Comparison of ENCODE assay signal across 21 cellular contexts in the genomic region with DNA sequence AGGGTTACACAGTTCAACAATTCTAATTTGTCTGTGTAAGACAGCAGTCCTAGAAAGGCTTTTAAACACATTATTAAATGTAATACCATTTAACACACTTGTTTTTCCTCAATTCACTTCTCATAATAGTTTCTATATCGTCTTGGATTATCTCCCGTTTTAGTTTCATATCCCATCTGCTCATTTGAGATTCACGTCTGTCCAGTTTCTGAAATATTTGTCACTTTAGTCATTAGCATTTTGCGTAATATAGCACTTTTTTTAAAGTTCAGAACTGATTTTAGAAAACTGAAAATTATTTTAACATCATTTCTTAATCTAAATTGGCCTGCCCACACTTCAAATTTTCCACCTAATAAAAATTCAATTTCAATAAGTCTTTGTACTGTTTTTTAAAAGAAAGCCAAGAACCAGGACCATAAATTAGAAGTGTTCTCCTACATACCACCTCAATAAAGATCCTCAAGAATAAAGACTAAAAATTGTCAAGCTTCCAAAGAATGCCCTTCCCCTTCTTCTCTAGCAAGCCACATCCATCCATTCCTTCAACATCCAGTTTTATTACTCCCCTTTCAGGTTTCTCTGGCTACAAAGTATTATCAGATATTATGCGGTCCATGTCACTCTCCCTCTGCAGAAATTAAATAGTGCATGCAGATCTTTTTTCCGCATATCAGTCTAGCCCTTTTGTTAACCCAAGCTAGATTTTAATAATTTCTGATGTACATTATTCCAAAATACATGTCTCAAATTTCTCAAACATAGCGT. TPM values are rescaled to one million over a fixed set of nuclear protein-coding genes. Genes with fewer than 3 reads are reported as not detected.
DNase-seq lines count a peak whose midpoint lies in the region; ATAC-seq, FAIRE-seq and TF ChIP-seq lines count a peak whose summit lies in the region.
"Had no signal": no experiment of that assay in that cellular context is flagged by ENCODE, and none has a peak within 500 bp of the region (broad histone marks: within the 10 kb centered on the region; RNA-seq: fewer than 3 reads in every experiment).

No MANE protein-coding gene starts in this region.

- peaks cover 34 to 37% of the 10 kb centered on the region in 2 donors for H3K4me1 Mint-ChIP-seq in natural killer cell
- H3K4me1 Mint-ChIP-seq in natural killer cell treated with Interleukin-12 subunit alpha and Interleukin-12 subunit beta and Interleukin-15 and Interleukin-18, amount 100 ng/mL, for 72 hours (ENCODE audit: low read depth in 2 of 2) = peaks cover 25 to 29% of the 10 kb centered on the region in 2 donors

- H3K4me3 Mint-ChIP-seq in natural killer cell = peak overlapping the region; percentile 14
- no peak overlapping the region for H3K4me3 Mint-ChIP-seq in natural killer cell treated with Interleukin-12 subunit alpha and Interleukin-12 subunit beta and Interleukin-15 and Interleukin-18, amount 100 ng/mL, for 72 hours
- H3K4me3 Mint-ChIP-seq: activated CD4-positive, alpha-beta memory T cell treated with anti-CD3 and anti-CD28 coated beads, Interleukin-2, amount 10 ng/mL, durations not matched to agents 7 days and 5 days; activated T-helper 1 cell treated with anti-CD3 and anti-CD28 coated beads, Interleukin-12 subunit alpha, Interleukin-12 subunit beta, Interleukin-2, Interleukin-4 antibody, amounts not matched to agents 30 ng/mL and 10 ng/mL and 1 ng/mL, durations not matched to agents 14 hours and 24 hours and 36 hours; HFFc6 had no signal

- H3K27me3 Mint-ChIP-seq in natural killer cell (ENCODE audit: low read depth in 2 of 2) = no peaks in the 10 kb centered on the region
- H3K27me3 Mint-ChIP-seq in natural killer cell treated with Interleukin-12 subunit alpha and Interleukin-12 subunit beta and Interleukin-15 and Interleukin-18, amount 100 ng/mL, for 72 hours = no peaks in the 10 kb centered on the region
- H3K27me3 Mint-ChIP-seq: activated CD4-positive, alpha-beta memory T cell treated with anti-CD3 and anti-CD28 coated beads, Interleukin-2, amount 10 ng/mL, durations not matched to agents 7 days and 5 days; T-cell had no signal

- H3K27ac ChIP-seq in RWPE2 (ENCODE audit: poor library complexity, severe bottlenecking) = peak overlapping the region; percentile 12
- H3K27ac ChIP-seq in foreskin keratinocyte = peak overlapping the region; percentile 81
- H3K27ac ChIP-seq: vagina, WERI-Rb-1 had no signal

- intact Hi-C loops in natural killer cell (cut with micrococcal nuclease) = no loop called here
- intact Hi-C loops in left cardiac atrium (cut with DNase I) = no loop called here

- in situ Hi-C loops in GM13977 (cut with MboI; ENCODE audit: low pct_unique_long_range_greater_than_20kb, low sequenced_read_pairs, unreplicated experiment) = loop anchor here (25.0 kb wide), 1 partner anchor 847 kb away; no protein-coding TSS in a partner anchor

- no peaks in the 10 kb centered on the region for H3K9me3 ChIP-seq in RWPE2 (ENCODE audit: severe bottlenecking)
- H3K9me3 ChIP-seq: Caco-2, vagina had no signal

- no peaks in the 10 kb centered on the region for H3K36me3 Mint-ChIP-seq in natural killer cell
- H3K36me3 Mint-ChIP-seq in natural killer cell treated with Interleukin-12 subunit alpha and Interleukin-12 subunit beta and Interleukin-15 and Interleukin-18, amount 100 ng/mL, for 72 hours = no peaks in the 10 kb centered on the region
- H3K36me3 Mint-ChIP-seq: T-cell had no signal

- no peak overlapping the region for H3K4me3 ChIP-seq in RWPE2 (ENCODE audit: severe bottlenecking)
- H3K4me3 ChIP-seq: vagina had no signal

- no peak for FAIRE-seq in GM12892 (lab: Jason Lieb, UNC)
- FAIRE-seq: GM12891 had no signal

- no peak for DNase-seq in natural killer cell
- DNase-seq in natural killer cell treated with Interleukin-12 subunit alpha and Interleukin-12 subunit beta and Interleukin-15 and Interleukin-18, amount 100 ng/mL, for 72 hours (ENCODE audit: low spot score) = no peak
- no peak for DNase-seq in RWPE2 (ENCODE audit: low spot score)
- no peak for DNase-seq in foreskin keratinocyte
- DNase-seq in GM13977 (ENCODE audit: low spot score) = no peak
- no peak for DNase-seq in activated T-cell treated with anti-CD3 and anti-CD28 coated beads, Interleukin-2, amount 50 U/mL, for 1 hour
- no peak for DNase-seq in GM12892 (ENCODE audit: insufficient read length)
- no peak for DNase-seq in left cardiac atrium
- DNase-seq: activated CD4-positive, alpha-beta memory T cell treated with anti-CD3 and anti-CD28 coated beads, Interleukin-2, amount 10 ng/mL, durations not matched to agents 7 days and 5 days; Caco-2; MM.1S; NCI-H2029; NCI-H510A treated with DMSO at 0.1 percent for 48 hours; nephron progenitor cell; stimulated activated CD4-positive, alpha-beta T cell treated with anti-CD3 and anti-CD28 coated beads, Interleukin-1b, Interleukin-23, amount 100 ng/mL, for 48 hours; T-cell; WERI-Rb-1 had no signal

- no peaks in the 10 kb centered on the region for H3K36me3 ChIP-seq in RWPE2 (ENCODE audit: low read depth)
- H3K36me3 ChIP-seq: vagina, WERI-Rb-1 had no signal

- no peak for TF ChIP-seq POLR2A in GM12892 (IDR thresholded peaks at IDR 0.05; ENCODE audit: low read depth, low read length)

- H3K27ac Mint-ChIP-seq in natural killer cell = peak overlapping the region in 1 of 2 donors; percentile 15
- no peak overlapping the region for H3K27ac Mint-ChIP-seq in natural killer cell treated with Interleukin-12 subunit alpha and Interleukin-12 subunit beta and Interleukin-15 and Interleukin-18, amount 100 ng/mL, for 72 hours
- H3K27ac Mint-ChIP-seq: activated CD4-positive, alpha-beta memory T cell treated with anti-CD3 and anti-CD28 coated beads, Interleukin-2, amount 10 ng/mL, durations not matched to agents 7 days and 5 days had no signal

- ATAC-seq in natural killer cell = no peak
- no peak for ATAC-seq in natural killer cell treated with Interleukin-12 subunit alpha and Interleukin-12 subunit beta and Interleukin-15 and Interleukin-18, amount 100 ng/mL, for 72 hours
- ATAC-seq in RWPE2 (ENCODE audit: low read depth) = no peak
- ATAC-seq in foreskin keratinocyte = no peak
- no peak for ATAC-seq in left cardiac atrium
- ATAC-seq: T-cell had no signal

- peaks cover 32% of the 10 kb centered on the region for H3K4me1 ChIP-seq in RWPE2 (ENCODE audit: insufficient read depth, poor library complexity, severe bottlenecking)
- peaks cover 59% of the 10 kb centered on the region for H3K4me1 ChIP-seq in foreskin keratinocyte

- no peaks in the 10 kb centered on the region for H3K9me3 Mint-ChIP-seq in natural killer cell
- H3K9me3 Mint-ChIP-seq in natural killer cell treated with Interleukin-12 subunit alpha and Interleukin-12 subunit beta and Interleukin-15 and Interleukin-18, amount 100 ng/mL, for 72 hours = no peaks in the 10 kb centered on the region
- H3K9me3 Mint-ChIP-seq: activated CD4-positive, alpha-beta memory T cell treated with anti-CD3 and anti-CD28 coated beads, Interleukin-2, amount 10 ng/mL, durations not matched to agents 7 days and 5 days; activated T-helper 1 cell treated with anti-CD3 and anti-CD28 coated beads, Interleukin-12 subunit alpha, Interleukin-12 subunit beta, Interleukin-2, Interleukin-4 antibody, amounts not matched to agents 30 ng/mL and 10 ng/mL and 1 ng/mL, durations not matched to agents 14 hours and 24 hours and 36 hours; HFFc6; nephron progenitor cell; T-cell had no signal

- TF ChIP-seq CTCF in natural killer cell (IDR thresholded peaks at IDR 0.05) (no peak), RWPE2 (IDR thresholded peaks at IDR 0.05; ENCODE audit: poor library complexity, severe bottlenecking) (no peak), foreskin keratinocyte (conservative IDR thresholded peaks at IDR 0.05) (no peak), GM13977 (IDR thresholded peaks at IDR 0.05; ENCODE audit: extremely low read depth, insufficient read depth, missing control alignments) (no peak)

- H3K27me3 ChIP-seq in RWPE2 (ENCODE audit: insufficient read depth, poor library complexity, severe bottlenecking) (no peaks in the 10 kb centered on the region), foreskin keratinocyte (no peaks in the 10 kb centered on the region)
- H3K27me3 ChIP-seq: vagina had no signal

RNA-seq across cellular contexts. Expression of a gene that starts 11.9 kb away (rescaled TPM):
- total RNA-seq in natural killer cell (100 to 1,000 TPM; 237 to 316 (median 240) TPM), foreskin keratinocyte (42.4 and 50.1 TPM in 2 replicates), left cardiac atrium (10 to 100 TPM; 66.0 to 68.3 TPM)
- 100 to 1,000 TPM; 121 to 142 TPM for total RNA-seq in natural killer cell treated with Interleukin-12 subunit alpha and Interleukin-12 subunit beta and Interleukin-15 and Interleukin-18, amount 100 ng/mL, for 72 hours
- 4.6 and 5.3 TPM in 2 replicates for polyA plus RNA-seq in foreskin keratinocyte
- polyA plus RNA-seq in GM12892 (2012; ENCODE audit: missing spikeins) = 26.8 TPM
